7 cellular contexts compared by ENCODE assay signal in the genomic region with DNA sequence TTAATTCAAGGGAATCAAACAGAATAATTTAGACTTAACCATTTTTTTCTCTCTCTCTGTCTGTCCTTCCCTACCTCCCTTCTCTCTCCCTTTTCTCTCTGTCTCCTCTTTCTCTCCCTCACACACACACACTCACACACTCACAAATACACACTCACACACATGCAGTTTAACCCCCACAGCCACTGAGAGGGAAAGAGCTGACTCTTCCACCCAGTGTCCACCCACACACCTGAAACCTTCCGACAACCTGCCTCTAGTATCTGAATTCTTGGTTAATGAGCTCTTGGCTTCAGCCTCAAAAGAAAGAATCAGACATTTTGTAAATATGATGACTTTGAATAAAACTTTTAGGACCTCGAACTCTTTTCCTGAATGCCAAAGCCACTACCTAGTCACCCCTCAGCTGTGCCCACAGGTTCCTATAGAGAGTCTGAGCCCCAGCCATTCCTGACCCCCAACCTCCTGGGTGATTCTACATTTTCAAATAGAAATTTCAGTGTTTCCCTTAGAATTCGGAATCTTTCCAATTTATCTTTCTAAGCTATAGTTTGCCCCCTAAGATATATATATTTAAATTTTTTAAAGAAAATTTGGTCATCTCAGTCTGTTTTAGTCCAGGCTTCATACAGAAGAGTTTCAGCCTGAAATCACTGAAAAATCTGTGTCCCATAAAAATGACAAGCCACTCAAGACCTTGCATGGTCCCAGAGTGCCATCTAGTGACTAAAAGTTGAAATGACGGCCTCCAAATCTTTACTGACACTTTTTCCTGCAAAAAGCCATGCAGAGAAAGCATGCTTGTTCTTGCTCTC.
DNase-seq lines count a peak whose midpoint lies in the region; ATAC-seq and TF ChIP-seq lines count a peak whose summit lies in the region.

No MANE protein-coding gene starts in this region.

- no peak overlapping the region for H3K9ac ChIP-seq in mammary epithelial cell (ENCODE audit: insufficient read depth, low read length)

- no peaks in the 10 kb centered on the region for H3K4me1 ChIP-seq in mammary epithelial cell (ENCODE audit: insufficient read depth, low read length)
- H3K4me1 ChIP-seq in right lobe of liver, result no peaks in the 10 kb centered on the region

- H3K27ac ChIP-seq in mammary epithelial cell (ENCODE audit: insufficient read depth, low read depth, low read length) (no peak overlapping the region), right lobe of liver (no peak overlapping the region)

- H3K36me3 ChIP-seq in mammary epithelial cell (ENCODE audit: insufficient read depth, low read length), result no peaks in the 10 kb centered on the region
- H3K36me3 ChIP-seq in right lobe of liver, result no peaks in the 10 kb centered on the region

- ATAC-seq in GM19351 (IDR thresholded peaks at IDR 0.05; ENCODE audit: unreplicated experiment) (peak; percentile 55), right lobe of liver (peak; percentile 81 to 88 (median 86)), HG03045 (IDR thresholded peaks at IDR 0.05; ENCODE audit: unreplicated experiment) (no peak)

- CTCF ChIA-PET in mammary epithelial cell (lab: Charles Lee; ENCODE audit: low non-redundant PET), result interaction anchor here (0.7 to 1.0 kb wide), 3 partner anchors 88 to 1583 kb away, joined by 3 to 6 read pairs (median 4); no protein-coding TSS in a partner anchor

- H3K27me3 ChIP-seq in mammary epithelial cell (ENCODE audit: insufficient read depth, low read length) (no peaks in the 10 kb centered on the region), right lobe of liver (no peaks in the 10 kb centered on the region)

- in situ Hi-C loops in mammary epithelial cell (cut with MboI; ENCODE audit: low sequenced_read_pairs in 2 of 2), result loop anchor here (10.0 to 25.0 kb wide), 4 partner anchors 350 to 728 kb away; no protein-coding TSS in a partner anchor

- WGBS in mammary epithelial cell (ENCODE audit: low coverage, missing lambda C conversion rate), result 31% methylated on average over 3 of the region's 4 CpGs
- WGBS in right lobe of liver (ENCODE audit: insufficient coverage, low coverage, low lambda C conversion rate, missing lambda C conversion rate), result 42% methylated on average over 4 of the region's 4 CpGs

- H2AFZ ChIP-seq in mammary epithelial cell (ENCODE audit: low read depth, low read length), result peak overlapping the region; percentile 46

- no peak for TF ChIP-seq POLR2A in right lobe of liver (IDR thresholded peaks at IDR 0.05)

- H3K9me3 ChIP-seq in mammary epithelial cell (replicated peaks; ENCODE audit: insufficient read depth, low read length) (no peaks in the 10 kb centered on the region), right lobe of liver (no peaks in the 10 kb centered on the region)

- no peaks in the 10 kb centered on the region for H3K79me2 ChIP-seq in mammary epithelial cell (ENCODE audit: insufficient read depth, low read length)

- dilution Hi-C loops in mammary epithelial cell (cut with HindIII; ENCODE audit: low sequenced_read_pairs), result no loop called here

- no peaks in the 10 kb centered on the region for H4K20me1 ChIP-seq in mammary epithelial cell (ENCODE audit: insufficient read depth, low read length)

- DNase-seq in DMS53 (lab: John Stamatoyannopoulos, UW) (peak; percentile 73), NCI-H2227 treated with DMSO at 0.1 percent for 48 hours (lab: John Stamatoyannopoulos, UW) (peak; percentile 38), mammary epithelial cell (peak; percentile 43), right lobe of liver (no peak), NCI-H1048 (lab: John Stamatoyannopoulos, UW) (no peak)

- TF ChIP-seq CTCF in mammary epithelial cell (conservative IDR thresholded peaks at IDR 0.05 in 1 of 2, IDR thresholded peaks at IDR 0.05 in 1 of 2; ENCODE audit: extremely low read depth in 1 of 2, insufficient read depth in 1 of 2, low read depth in 1 of 2, low read length in 2 of 2), result peak; percentile 76 to 86
- TF ChIP-seq CTCF in right lobe of liver (IDR thresholded peaks at IDR 0.05), result peak; percentile 63 to 88 (median 78)

- H3K4me2 ChIP-seq in mammary epithelial cell (ENCODE audit: insufficient read depth, low read depth, low read length), result no peak overlapping the region

- intact Hi-C loops in mammary epithelial cell (cut with micrococcal nuclease), result loop anchor here (1.0 to 5.0 kb wide), 7 partner anchors 87 to 726 kb away; no protein-coding TSS in a partner anchor
- intact Hi-C loops in right lobe of liver (cut with DNase I), result loop anchor here (10.0 kb wide), 2 partner anchors 350 to 720 kb away; no protein-coding TSS in a partner anchor

- BruUV-seq in mammary epithelial cell (replicated peaks; lab: Mats Ljungman, UMichigan), result no TSS peak

- H3K4me3 ChIP-seq in mammary epithelial cell (replicated peaks in 1 of 3; ENCODE audit: insufficient read depth in 1 of 3, low read depth in 2 of 3, low read length in 3 of 3), result no peak overlapping the region
- no peak overlapping the region for H3K4me3 ChIP-seq in right lobe of liver

Comparison
In these comparisons a context has a peak if more than half of its experiments do, and no peak if none do; other contexts are left out.
1. DNase-seq: peak in DMS53 (single experiment), NCI-H2227 treated with DMSO at 0.1 percent for 48 hours (single experiment) and mammary epithelial cell (single experiment); none in right lobe of liver (0 of 3) and NCI-H1048 (single experiment).